Comparison of ENCODE assay signal across 12 cellular contexts in the genomic region with DNA sequence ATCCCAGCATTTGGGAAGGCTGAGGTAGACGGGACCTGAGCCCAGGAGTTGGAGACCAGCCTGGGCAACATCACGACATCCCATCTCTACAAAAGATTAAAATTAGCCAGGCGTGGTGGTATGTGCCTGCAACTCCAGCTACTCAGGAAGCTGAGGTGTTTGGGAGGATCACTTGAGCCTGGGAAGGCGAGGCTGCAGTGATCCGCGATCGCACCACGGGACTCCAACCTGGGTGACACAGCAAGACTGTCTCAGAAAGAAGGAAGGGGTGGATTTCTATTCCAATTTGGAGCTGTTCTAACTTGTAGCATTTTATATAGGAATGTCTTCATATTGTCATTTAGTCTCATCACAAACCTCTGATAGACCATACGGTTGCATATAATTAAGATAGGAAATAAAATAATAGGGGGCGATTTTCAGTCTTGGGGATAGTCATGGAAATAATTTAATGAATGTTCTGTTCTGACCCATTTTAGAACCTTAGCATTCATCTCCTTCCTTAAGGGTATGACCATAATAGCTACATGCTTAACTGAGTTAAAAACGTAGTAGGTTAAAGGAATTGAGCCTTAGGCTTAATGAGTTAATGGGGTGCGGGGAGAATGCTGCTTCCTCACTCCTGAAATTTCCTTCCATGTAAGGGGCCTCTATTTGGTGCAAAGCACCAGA.
DNase-seq lines count a peak whose midpoint lies in the region; ATAC-seq, FAIRE-seq and TF ChIP-seq lines count a peak whose summit lies in the region.
"Had no signal": no experiment of that assay in that cellular context is flagged by ENCODE, and none has a peak within 500 bp of the region (broad histone marks: within the 10 kb centered on the region; RNA-seq: fewer than 3 reads in every experiment).

No MANE protein-coding gene starts in this region.

- WGBS in spleen, 5 donors, result 91 to 94% (median 93%) methylated on average over 12 of the region's 12 CpGs

- H4K20me1 ChIP-seq in astrocyte (ENCODE audit: insufficient read depth, low read length) (no peaks in the 10 kb centered on the region), keratinocyte (ENCODE audit: control insufficient read depth, extremely low read depth, insufficient read depth, low read length) (no peaks in the 10 kb centered on the region)

- no peaks in the 10 kb centered on the region for H3K36me3 ChIP-seq in HUES6 (ENCODE audit: control insufficient read depth, insufficient read depth, low read length)
- no peaks in the 10 kb centered on the region for H3K36me3 ChIP-seq in astrocyte (ENCODE audit: insufficient read depth, low read length)
- H3K36me3 ChIP-seq in keratinocyte (ENCODE audit: control insufficient read depth in 2 of 2, extremely low read depth in 1 of 2, insufficient read depth in 2 of 2, low read length in 2 of 2), result no peaks in the 10 kb centered on the region
- H3K36me3 ChIP-seq in stomach smooth muscle (ENCODE audit: control insufficient read depth in 2 of 2, insufficient read depth in 2 of 2, low read length in 2 of 2), result no peaks in the 10 kb centered on the region
- no peaks in the 10 kb centered on the region for H3K36me3 ChIP-seq in spleen
- H3K36me3 ChIP-seq: neural progenitor cell had no signal

- H3K79me2 ChIP-seq in astrocyte (ENCODE audit: insufficient read depth, low read length) (no peaks in the 10 kb centered on the region), keratinocyte (ENCODE audit: control insufficient read depth, insufficient read depth, low read length) (no peaks in the 10 kb centered on the region)

- dilution Hi-C loops in keratinocyte (cut with MboI; ENCODE audit: extremely low pct_ligation_motif_present, low sequenced_read_pairs), result no loop called here

- H3K4me1 ChIP-seq in HUES6 (ENCODE audit: control insufficient read depth, insufficient read depth, low read length), result peaks cover 22% of the 10 kb centered on the region; the same call in 1 of the 2 replicates
- peaks cover 18% of the 10 kb centered on the region for H3K4me1 ChIP-seq in astrocyte (ENCODE audit: insufficient read depth, low read length)
- H3K4me1 ChIP-seq in keratinocyte (ENCODE audit: control insufficient read depth, extremely low read depth, insufficient read depth, low read length), result peaks cover 16% of the 10 kb centered on the region
- peaks cover 3% of the 10 kb centered on the region for H3K4me1 ChIP-seq in stomach smooth muscle (ENCODE audit: control insufficient read depth, insufficient read depth, low read length)
- H3K4me1 ChIP-seq in spleen, result peaks cover 0 to 12% (median 7%) of the 10 kb centered on the region in 6 donors

- no peaks in the 10 kb centered on the region for H3K36me3 Mint-ChIP-seq in astrocyte (ENCODE audit: low read depth, unreplicated experiment)
- H3K36me3 Mint-ChIP-seq: neural progenitor cell had no signal

- H3K4me2 ChIP-seq in astrocyte (ENCODE audit: low read length), result peak overlapping the region; percentile 65
- peak overlapping the region; percentile 87 for H3K4me2 ChIP-seq in keratinocyte (ENCODE audit: control insufficient read depth, extremely low read depth, insufficient read depth, low read depth, low read length)

- H2AFZ ChIP-seq in astrocyte (ENCODE audit: low read depth, low read length) (no peak overlapping the region), keratinocyte (ENCODE audit: control insufficient read depth, low read length) (peak overlapping the region; percentile 43)

- no peaks in the 10 kb centered on the region for H3K9me3 Mint-ChIP-seq in astrocyte (ENCODE audit: unreplicated experiment)

- H3K9me3 ChIP-seq in HUES6 (ENCODE audit: control insufficient read depth, insufficient read depth, low read depth, low read length), result no peaks in the 10 kb centered on the region
- no peaks in the 10 kb centered on the region for H3K9me3 ChIP-seq in astrocyte (ENCODE audit: insufficient read depth, low read depth, low read length)
- no peaks in the 10 kb centered on the region for H3K9me3 ChIP-seq in keratinocyte (ENCODE audit: control insufficient read depth, low read depth, low read length)
- H3K9me3 ChIP-seq in stomach smooth muscle (ENCODE audit: control insufficient read depth in 2 of 2, low read length in 2 of 2), result no peaks in the 10 kb centered on the region
- peaks cover 0 to 7% (median 4%) of the 10 kb centered on the region in 8 donors for H3K9me3 ChIP-seq in spleen

- H3K27me3 ChIP-seq in HUES6 (ENCODE audit: control insufficient read depth, insufficient read depth, low read length) (no peaks in the 10 kb centered on the region), astrocyte (ENCODE audit: insufficient read depth, low read length) (no peaks in the 10 kb centered on the region), keratinocyte (ENCODE audit: control insufficient read depth, extremely low read depth, insufficient read depth, low read length) (no peaks in the 10 kb centered on the region), stomach smooth muscle (ENCODE audit: control insufficient read depth in 1 of 2, insufficient read depth in 2 of 2, low read length in 2 of 2) (no peaks in the 10 kb centered on the region), spleen (replicated peaks in 1 of 7) (peaks cover 0 to 18% (median 0%) of the 10 kb centered on the region in 7 donors)
- H3K27me3 ChIP-seq: neural progenitor cell had no signal

- peak overlapping the region; percentile 91 for H3K27ac Mint-ChIP-seq in astrocyte (ENCODE audit: unreplicated experiment)
- H3K27ac Mint-ChIP-seq: CD4-positive, alpha-beta T cell; neural progenitor cell had no signal

- intact Hi-C loops in spleen (cut with DNase I; ENCODE audit: low total_unique reads), result no loop called here

- no peak for FAIRE-seq in astrocyte (lab: Jason Lieb, UNC)
- peak; percentile 13 for FAIRE-seq in keratinocyte (lab: Jason Lieb, UNC)
- FAIRE-seq: islet of Langerhans had no signal

- DNase-seq in astrocyte (ENCODE audit: low read depth) (peak; percentile 20), keratinocyte (ENCODE audit: low read depth, low spot score) (peak; percentile 32), OCI-M1 (lab: John Stamatoyannopoulos, UW) (no peak), activated gamma-delta T cell (lab: John Stamatoyannopoulos, UW) (no peak), spleen (no peak)
- DNase-seq: CD4-positive, alpha-beta T cell; central memory CD4-positive, alpha-beta T cell had no signal

- TF ChIP-seq POLR2A in spleen (IDR thresholded peaks at IDR 0.05), result no peak

- peak overlapping the region; percentile 34; the same call in 1 of the 2 replicates for H3K4me3 ChIP-seq in HUES6 (ENCODE audit: low read depth, low read length)
- H3K4me3 ChIP-seq in astrocyte (ENCODE audit: insufficient read depth, low read depth, low read length), result no peak overlapping the region
- H3K4me3 ChIP-seq in keratinocyte (ENCODE audit: control insufficient read depth in 2 of 3, extremely low read depth in 1 of 3, insufficient read depth in 2 of 3, low read depth in 1 of 3, low read length in 3 of 3), result peak overlapping the region in 2 of 3 experiments; percentile 18 to 55
- peak overlapping the region in 1 of 2 donors; percentile 27 for H3K4me3 ChIP-seq in stomach smooth muscle (ENCODE audit: low read length in 2 of 2)
- peak overlapping the region in 1 of 8 donors; percentile 63 for H3K4me3 ChIP-seq in spleen

- H3K4me3 Mint-ChIP-seq in astrocyte (ENCODE audit: unreplicated experiment), result peak overlapping the region; percentile 78
- H3K4me3 Mint-ChIP-seq: CD4-positive, alpha-beta T cell had no signal

- no peaks in the 10 kb centered on the region for H3K9me1 ChIP-seq in keratinocyte (ENCODE audit: control insufficient read depth, extremely low read depth, insufficient read depth, low read length)

- no peak for TF ChIP-seq CTCF in astrocyte (IDR thresholded peaks at IDR 0.05; ENCODE audit: insufficient read depth, low read depth, low read length)
- TF ChIP-seq CTCF in keratinocyte (optimal IDR thresholded peaks at IDR 0.05 in 1 of 3, IDR thresholded peaks at IDR 0.05 in 1 of 3, conservative IDR thresholded peaks at IDR 0.05 in 1 of 3; ENCODE audit: extremely low read depth in 1 of 3, insufficient read depth in 2 of 3, low read length in 3 of 3), result no peak
- TF ChIP-seq CTCF in spleen (IDR thresholded peaks at IDR 0.05 in 8 of 11, conservative IDR thresholded peaks at IDR 0.05 in 3 of 11), result no peak

- no peaks in the 10 kb centered on the region for H3K27me3 Mint-ChIP-seq in astrocyte (ENCODE audit: low read depth, unreplicated experiment)

- H3K4me1 Mint-ChIP-seq in astrocyte (ENCODE audit: low read depth, unreplicated experiment), result peaks cover 22% of the 10 kb centered on the region

- H3K9ac ChIP-seq in HUES6 (ENCODE audit: low read length) (no peak overlapping the region), astrocyte (ENCODE audit: low read length) (no peak overlapping the region), keratinocyte (ENCODE audit: control insufficient read depth, extremely low read depth, insufficient read depth, low read length) (peak overlapping the region; percentile 54), stomach smooth muscle (ENCODE audit: low read length in 2 of 2) (no peak overlapping the region)
- H3K9ac ChIP-seq: neural progenitor cell had no signal

- ATAC-seq in GM19023 (IDR thresholded peaks at IDR 0.05; ENCODE audit: unreplicated experiment), result no peak

- H3K27ac ChIP-seq in HUES6 (ENCODE audit: low read depth, low read length) (peak overlapping the region; percentile 6; the same call in 1 of the 2 replicates), astrocyte (ENCODE audit: low read depth, low read length) (peak overlapping the region; percentile 83), keratinocyte (ENCODE audit: control insufficient read depth, insufficient read depth, low read length) (peak overlapping the region; percentile 86), stomach smooth muscle (ENCODE audit: low read length) (peak overlapping the region; percentile 53), spleen (peak overlapping the region in 2 of 8 donors; percentile 78 to 79)
- H3K27ac ChIP-seq: neural progenitor cell had no signal

Comparison
In these comparisons a context has a peak if more than half of its experiments do, and no peak if none do; other contexts are left out.
1. DNase-seq: peak in astrocyte (single experiment) and keratinocyte (single experiment); none in OCI-M1 (single experiment), activated gamma-delta T cell (single experiment) and spleen (single experiment).